In genomic region chr5:167755420-167755819, GRCh38 we compare ENCODE assay signal across 24 cellular contexts.
"Had no signal": no experiment of that assay in that cellular context is flagged by ENCODE, and none has a peak within 500 bp of the region (broad histone marks: within the 10 kb centered on the region; RNA-seq: fewer than 3 reads in every experiment).

No MANE protein-coding gene starts in this region.

- H3K4me1 Mint-ChIP-seq: activated B cell treated with CpG ODN at 0.5 μM for 24 hours; activated naive CD4-positive, alpha-beta T cell treated with anti-CD3 and anti-CD28 coated beads, Interleukin-2, amount 50 U/mL, for 24 hours; activated T-helper 17 cell treated with anti-CD3 and anti-CD28 coated beads, Interleukin-2, amount 50 U/mL, for 72 hours; immature natural killer cell; naive thymus-derived CD4-positive, alpha-beta T cell had no signal

- H3K4me3 Mint-ChIP-seq: activated B cell treated with CpG ODN at 0.5 μM for 24 hours; activated CD8-positive, alpha-beta T cell treated with anti-CD3 and anti-CD28 coated beads for 36 hours; activated naive CD4-positive, alpha-beta T cell treated with anti-CD3 and anti-CD28 coated beads, Interleukin-2, amount 50 U/mL, for 24 hours; activated T-cell treated with anti-CD3 and anti-CD28 coated beads, Interleukin-2, amount 50 U/mL, for 4 hours; activated T-helper 17 cell treated with anti-CD3 and anti-CD28 coated beads, Interleukin-2, amount 50 U/mL, for 72 hours; effector memory CD8-positive, alpha-beta T cell; immature natural killer cell; naive thymus-derived CD4-positive, alpha-beta T cell; neural progenitor cell; T-helper 2 cell treated with Interferon-gamma antibody and Interleukin-4, amounts not matched to agents 5 μg/mL and 100 μg/mL, for 36 hours had no signal

- DNase-seq: activated B cell treated with CpG ODN at 0.5 μM for 24 hours; activated CD4-positive, alpha-beta T cell treated with anti-CD3 and anti-CD28 coated beads, Interleukin-2, amount 50 U/mL, for 1 hour; activated CD8-positive, alpha-beta T cell treated with anti-CD3 and anti-CD28 coated beads for 36 hours; activated gamma-delta T cell treated with Interleukin-2 at 50 U/mL for 16 hours; activated T-cell treated with anti-CD3 and anti-CD28 coated beads, Interleukin-2, amount 50 U/mL, for 4 hours; body of pancreas; effector memory CD8-positive, alpha-beta T cell; hypothalamus; immature natural killer cell; kidney; midbrain; naive thymus-derived CD4-positive, alpha-beta T cell; occipital lobe; right cardiac atrium; spleen; stimulated activated naive CD8-positive, alpha-beta T cell treated with anti-CD3 and anti-CD28 coated beads, Interleukin-15, Interleukin-2, amounts not matched to agents 100 U/mL and 50 U/mL, for 24 hours; T-helper 1 cell; testis; transverse colon had no signal

- H3K27me3 Mint-ChIP-seq: activated B cell treated with CpG ODN at 0.5 μM for 24 hours; effector memory CD8-positive, alpha-beta T cell had no signal

- H3K9me3 Mint-ChIP-seq: activated B cell treated with CpG ODN at 0.5 μM for 24 hours; activated T-cell treated with anti-CD3 and anti-CD28 coated beads, Interleukin-2, amount 50 U/mL, for 4 hours; activated T-helper 17 cell treated with anti-CD3 and anti-CD28 coated beads, Interleukin-2, amount 50 U/mL, for 72 hours; neural progenitor cell; T-helper 2 cell treated with Interferon-gamma antibody and Interleukin-4, amounts not matched to agents 5 μg/mL and 100 μg/mL, for 36 hours had no signal

- H3K4me3 ChIP-seq: body of pancreas, coronary artery, neural progenitor cell, spleen, testis, transverse colon had no signal

- H3K27me3 ChIP-seq: body of pancreas, neural progenitor cell, spleen, testis, transverse colon had no signal

- H3K36me3 ChIP-seq: neural progenitor cell, spleen, transverse colon had no signal

- H3K36me3 Mint-ChIP-seq: immature natural killer cell; naive thymus-derived CD4-positive, alpha-beta T cell had no signal

- H3K27ac Mint-ChIP-seq: activated B cell treated with CpG ODN at 0.5 μM for 24 hours; activated CD8-positive, alpha-beta T cell treated with anti-CD3 and anti-CD28 coated beads for 36 hours; activated naive CD4-positive, alpha-beta T cell treated with anti-CD3 and anti-CD28 coated beads, Interleukin-2, amount 50 U/mL, for 24 hours; activated T-helper 17 cell treated with anti-CD3 and anti-CD28 coated beads, Interleukin-2, amount 50 U/mL, for 72 hours; effector memory CD8-positive, alpha-beta T cell; immature natural killer cell; naive thymus-derived CD4-positive, alpha-beta T cell; T-helper 2 cell treated with Interferon-gamma antibody and Interleukin-4, amounts not matched to agents 5 μg/mL and 100 μg/mL, for 36 hours had no signal
